8 cellular contexts compared by ENCODE assay signal in genomic region chr17:2710075-2710803, GRCh38. TPM values are rescaled to one million over a fixed set of nuclear protein-coding genes. Genes with fewer than 3 reads are reported as not detected.
DNase-seq lines count a peak whose midpoint lies in the region; ATAC-seq and TF ChIP-seq lines count a peak whose summit lies in the region.

No MANE protein-coding gene starts in this region.

- no peak for ATAC-seq in left cardiac atrium
- ATAC-seq in activated naive CD8-positive, alpha-beta T cell treated with anti-CD3 and anti-CD28 coated beads, Interleukin-2, amount 50 U/mL, for 24 hours, result no peak
- no peak for ATAC-seq in upper lobe of left lung (ENCODE audit: low FRiP score in 2 of 2)
- no peak for ATAC-seq in aorta (ENCODE audit: low FRiP score)
- ATAC-seq in HG03097 (IDR thresholded peaks at IDR 0.05; ENCODE audit: low FRiP score, unreplicated experiment), result no peak

- H3K27ac ChIP-seq in cardiac muscle cell, result no peak overlapping the region
- H3K27ac ChIP-seq in liver (ENCODE audit: low read depth in 1 of 2, low read length in 2 of 2), result peak overlapping the region; percentile 75 to 91
- H3K27ac ChIP-seq in upper lobe of left lung, result peak overlapping the region; percentile 54 to 79 (median 73)
- no peak overlapping the region for H3K27ac ChIP-seq in aorta (ENCODE audit: low read depth in 1 of 2, low read length in 2 of 2)

- TF ChIP-seq CTCF in cardiac muscle cell (IDR thresholded peaks at IDR 0.05; ENCODE audit: low read depth, low read length) (no peak), liver (IDR thresholded peaks at IDR 0.05; ENCODE audit: low read depth, low read length, missing input control) (no peak), upper lobe of left lung (IDR thresholded peaks at IDR 0.05) (no peak)

- no peaks in the 10 kb centered on the region for H3K27me3 Mint-ChIP-seq in activated naive CD8-positive, alpha-beta T cell treated with anti-CD3 and anti-CD28 coated beads, Interleukin-2, amount 50 U/mL, for 24 hours

- H3K27me3 ChIP-seq in cardiac muscle cell, result no peaks in the 10 kb centered on the region
- no peaks in the 10 kb centered on the region for H3K27me3 ChIP-seq in liver (ENCODE audit: control insufficient read depth in 4 of 4, insufficient read depth in 4 of 4, low read length in 3 of 4)
- no peaks in the 10 kb centered on the region for H3K27me3 ChIP-seq in upper lobe of left lung
- no peaks in the 10 kb centered on the region for H3K27me3 ChIP-seq in aorta (ENCODE audit: control insufficient read depth in 1 of 2, insufficient read depth in 2 of 2, low read length in 1 of 2)

- TF ChIP-seq EP300 in upper lobe of left lung (IDR thresholded peaks at IDR 0.05), result no peak

- TF ChIP-seq POLR2A in upper lobe of left lung (IDR thresholded peaks at IDR 0.05), result no peak

- H3K9ac ChIP-seq in liver (ENCODE audit: low read depth in 1 of 2, low read length in 2 of 2), result peak overlapping the region; percentile 66

- H3K4me3 ChIP-seq in cardiac muscle cell, result peak overlapping the region; percentile 69
- peak overlapping the region; percentile 78 to 98 (median 94) for H3K4me3 ChIP-seq in liver (ENCODE audit: low read depth in 1 of 3, low read length in 3 of 3)
- H3K4me3 ChIP-seq in upper lobe of left lung, result peak overlapping the region in 3 of 4 donors; percentile 96 to 99 (median 97)
- no peak overlapping the region for H3K4me3 ChIP-seq in aorta (ENCODE audit: low read length in 2 of 2)

- TF ChIP-seq RAD21 in liver (IDR thresholded peaks at IDR 0.05), result no peak

- peak overlapping the region; percentile 85 for H3K27ac Mint-ChIP-seq in activated naive CD8-positive, alpha-beta T cell treated with anti-CD3 and anti-CD28 coated beads, Interleukin-2, amount 50 U/mL, for 24 hours

- intact Hi-C loops in left cardiac atrium (cut with DNase I) (no loop called here), aorta (cut with DNase I) (loop anchor here in 1 of 2 donors (5.0 kb wide), 1 partner anchor 198 kb away; the partner anchor contains the start of gene METTL16)

- peaks cover 16% of the 10 kb centered on the region for H3K36me3 Mint-ChIP-seq in activated naive CD8-positive, alpha-beta T cell treated with anti-CD3 and anti-CD28 coated beads, Interleukin-2, amount 50 U/mL, for 24 hours (ENCODE audit: low read depth)

- peak overlapping the region; percentile 91 for H3K4me3 Mint-ChIP-seq in activated naive CD8-positive, alpha-beta T cell treated with anti-CD3 and anti-CD28 coated beads, Interleukin-2, amount 50 U/mL, for 24 hours

- no peak for DNase-seq in cardiac muscle cell (ENCODE audit: low read depth in 1 of 2, low spot score in 1 of 2)
- DNase-seq in left cardiac atrium, result no peak
- DNase-seq in activated naive CD8-positive, alpha-beta T cell treated with anti-CD3 and anti-CD28 coated beads, Interleukin-2, amount 50 U/mL, for 24 hours, result no peak
- no peak for DNase-seq in upper lobe of left lung
- no peak for DNase-seq in NCI-H2081 treated with DMSO at 0.1 percent for 48 hours (lab: John Stamatoyannopoulos, UW)
- DNase-seq in aorta, result no peak

- WGBS in liver, result 16% methylated on average over 16 of the region's 16 CpGs
- 37 to 39% methylated on average over 11 to 16 of the region's 16 CpGs for WGBS in upper lobe of left lung, 2 donors
- WGBS in aorta, 2 donors, result 52 to 56% methylated on average over 16 of the region's 16 CpGs

- no peaks in the 10 kb centered on the region for H3K9me3 Mint-ChIP-seq in activated naive CD8-positive, alpha-beta T cell treated with anti-CD3 and anti-CD28 coated beads, Interleukin-2, amount 50 U/mL, for 24 hours

- peaks cover 42% of the 10 kb centered on the region for H3K4me1 Mint-ChIP-seq in activated naive CD8-positive, alpha-beta T cell treated with anti-CD3 and anti-CD28 coated beads, Interleukin-2, amount 50 U/mL, for 24 hours

- no peaks in the 10 kb centered on the region for H3K36me3 ChIP-seq in cardiac muscle cell
- no peaks in the 10 kb centered on the region for H3K36me3 ChIP-seq in liver (ENCODE audit: control insufficient read depth in 4 of 4, insufficient read depth in 3 of 4, low read depth in 1 of 4, low read length in 3 of 4)
- no peaks in the 10 kb centered on the region for H3K36me3 ChIP-seq in upper lobe of left lung
- H3K36me3 ChIP-seq in aorta (ENCODE audit: control insufficient read depth in 1 of 2, insufficient read depth in 2 of 2, low read length in 1 of 2), result no peaks in the 10 kb centered on the region

- H3K4me1 ChIP-seq in cardiac muscle cell (ENCODE audit: low read depth) (peaks cover 34% of the 10 kb centered on the region), liver (ENCODE audit: control insufficient read depth in 4 of 4, insufficient read depth in 4 of 4, low read length in 3 of 4) (peaks cover 15 to 64% (median 50%) of the 10 kb centered on the region in 4 donors), upper lobe of left lung (peaks cover 44 to 57% (median 49%) of the 10 kb centered on the region in 4 donors), aorta (ENCODE audit: control insufficient read depth in 1 of 2, insufficient read depth in 2 of 2, low read length in 2 of 2) (peaks cover 0 to 2% of the 10 kb centered on the region in 2 donors)

- H3K9me3 ChIP-seq in cardiac muscle cell (ENCODE audit: low read depth) (no peaks in the 10 kb centered on the region), liver (ENCODE audit: control insufficient read depth in 4 of 4, low read length in 3 of 4) (no peaks in the 10 kb centered on the region), upper lobe of left lung (no peaks in the 10 kb centered on the region), aorta (ENCODE audit: control insufficient read depth, low read length) (no peaks in the 10 kb centered on the region)

TF ChIP-seq in liver, 16 proteins besides CTCF, POLR2A, EP300 and RAD21:
- peak in 1 of 2 donors; percentile 28 for TF ChIP-seq EGR1 (IDR thresholded peaks at IDR 0.05; ENCODE audit: low read depth in 2 of 2)
- no peak for TF ChIP-seq ZBTB33 (IDR thresholded peaks at IDR 0.05)

RNA-seq across cellular contexts. Expression of gene CLUH, which starts 1.3 kb away (rescaled TPM):
- 70.7 and 93.5 TPM in 2 replicates for total RNA-seq in cardiac muscle cell
- 56.2 and 58.6 TPM in 2 replicates for polyA plus RNA-seq in cardiac muscle cell
- total RNA-seq in left cardiac atrium, result 100 to 1,000 TPM in 1 of 2 donors, 10 to 100 TPM in 1; 98.4 to 118 TPM
- total RNA-seq in liver, result 100 to 1,000 TPM in 1 of 2 donors, 10 to 100 TPM in 1; 73.0 to 224 TPM
- polyA plus RNA-seq in liver, result 100 to 1,000 TPM in 1 of 2 donors, 10 to 100 TPM in 1; 40.2 to 130 TPM
- 100 to 1,000 TPM in 2 of 6 donors, 10 to 100 TPM in 4; 47.9 to 137 (median 87.2) TPM for total RNA-seq in upper lobe of left lung
- total RNA-seq in aorta, result 10 to 100 TPM; 33.5 to 35.1 TPM
- 10 to 100 TPM; 17.3 to 23.6 TPM for polyA plus RNA-seq in aorta

RNA-seq across cellular contexts. Expression of gene CCDC92B, which starts 39.2 kb away (rescaled TPM):
- total RNA-seq in cardiac muscle cell, result 0.33 and 0.67 TPM in 2 replicates
- 0.07 and 0.35 TPM in 2 replicates for polyA plus RNA-seq in cardiac muscle cell
- under 1 TPM; 0.06 to 0.13 TPM for total RNA-seq in left cardiac atrium
- not detected for total RNA-seq in liver
- polyA plus RNA-seq in liver, result not detected
- total RNA-seq in upper lobe of left lung, result under 1 TPM in 2 of 6 donors, not detected in 4; 0.34 TPM
- under 1 TPM in 1 of 2 donors, not detected in 1; 0.18 TPM for total RNA-seq in aorta
- not detected for polyA plus RNA-seq in aorta

Comparison
In these comparisons a context has a peak if more than half of its experiments do, and no peak if none do; other contexts are left out.
1. H3K27ac ChIP-seq: peak in liver (2 of 2) and upper lobe of left lung (4 of 4); none in cardiac muscle cell (single experiment) and aorta (0 of 2).
2. H3K4me3 ChIP-seq: peak in cardiac muscle cell (single experiment), liver (3 of 3) and upper lobe of left lung (3 of 4); none in aorta (0 of 2).